1 cellular context compared by ENCODE assay signal in the genomic region with DNA sequence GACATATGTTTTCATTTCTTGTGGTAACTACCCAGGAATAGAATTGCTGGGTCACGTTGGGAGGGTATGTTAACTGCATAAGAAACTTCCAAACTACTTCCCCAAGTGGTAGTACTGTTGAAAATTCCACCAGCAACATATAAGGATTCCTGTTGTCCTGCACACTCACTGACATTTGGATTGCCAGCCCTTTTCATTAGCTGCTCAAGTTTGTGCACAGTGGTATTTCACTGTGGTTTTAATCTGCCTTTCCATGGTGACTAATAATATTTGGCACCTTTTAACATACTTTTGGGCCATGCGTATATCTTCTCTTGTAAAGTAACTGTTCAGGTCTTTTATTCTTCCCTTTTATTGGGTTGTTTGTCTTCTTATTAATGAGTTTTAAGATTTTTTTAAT.
TF ChIP-seq lines count a peak whose summit lies in the region.

No MANE protein-coding gene starts in this region.

TF ChIP-seq in IMR-90, 13 proteins besides CTCF, POLR2A, EP300 and RAD21 (continued from another document):
- TF ChIP-seq SMC3 (IDR thresholded peaks at IDR 0.05; ENCODE audit: low read depth, low read length), result no peak
